Comparison of ENCODE assay signal across 9 cellular contexts in genomic region chr2:47172156-47172921, GRCh38. TPM values are rescaled to one million over a fixed set of nuclear protein-coding genes. Genes with fewer than 3 reads are reported as not detected.
DNase-seq lines count a peak whose midpoint lies in the region; ATAC-seq and TF ChIP-seq lines count a peak whose summit lies in the region.
"Had no signal": no experiment of that assay in that cellular context is flagged by ENCODE, and none has a peak within 500 bp of the region (broad histone marks: within the 10 kb centered on the region; RNA-seq: fewer than 3 reads in every experiment).

No MANE protein-coding gene starts in this region.

- H2AFZ ChIP-seq in GM23248 = no peak overlapping the region

- H3K36me3 ChIP-seq in GM23248 (ENCODE audit: low read depth) (peaks cover 38% of the 10 kb centered on the region), lower lobe of right lung (peaks cover 38% of the 10 kb centered on the region)

- no peaks in the 10 kb centered on the region for H3K9me2 ChIP-seq in GM23248 (ENCODE audit: insufficient read depth)

- H3K4me2 ChIP-seq in GM23248 (ENCODE audit: unreplicated experiment) = peak overlapping the region; percentile 85

- 46% methylated on average over 9 of the region's 9 CpGs for WGBS in GM23248 (ENCODE audit: low coverage in 1 of 2, low lambda C conversion rate in 2 of 2, missing lambda C conversion rate in 2 of 2), 2 experiments

- peak overlapping the region; percentile 97 for H3K4me3 Mint-ChIP-seq in activated naive CD8-positive, alpha-beta T cell treated with anti-CD3 and anti-CD28 coated beads, Interleukin-2, amount 10 ng/mL, durations not matched to agents 7 days and 5 days

- H3K27me3 ChIP-seq in GM23248 (replicated peaks; ENCODE audit: insufficient read depth) = no peaks in the 10 kb centered on the region
- H3K27me3 ChIP-seq in lower lobe of right lung (ENCODE audit: low read depth) = no peaks in the 10 kb centered on the region

- peaks cover 88% of the 10 kb centered on the region for H3K79me2 ChIP-seq in GM23248 (ENCODE audit: insufficient read depth)

- H3K36me3 Mint-ChIP-seq in activated naive CD8-positive, alpha-beta T cell treated with anti-CD3 and anti-CD28 coated beads, Interleukin-2, amount 10 ng/mL, durations not matched to agents 7 days and 5 days = peaks cover 17% of the 10 kb centered on the region

- TF ChIP-seq CTCF in lower lobe of right lung (IDR thresholded peaks at IDR 0.05) = no peak

- H3K27ac ChIP-seq in GM23248 (peak overlapping the region; percentile 49), lower lobe of right lung (no peak overlapping the region)

- no peak overlapping the region for H3K27ac Mint-ChIP-seq in activated naive CD8-positive, alpha-beta T cell treated with anti-CD3 and anti-CD28 coated beads, Interleukin-2, amount 10 ng/mL, durations not matched to agents 7 days and 5 days

- H3K4me1 Mint-ChIP-seq in activated naive CD8-positive, alpha-beta T cell treated with anti-CD3 and anti-CD28 coated beads, Interleukin-2, amount 10 ng/mL, durations not matched to agents 7 days and 5 days = peaks cover 48% of the 10 kb centered on the region

- POLR2A ChIA-PET in activated naive CD8-positive, alpha-beta T cell treated with anti-CD3 and anti-CD28 coated beads, Interleukin-2, amount 10 ng/mL, durations not matched to agents 7 days and 5 days (lab: Charles Lee) = interaction anchor here (1.6 kb wide), 1 partner anchor 7 kb away, joined by 6 read pairs; no protein-coding TSS in a partner anchor

- intact Hi-C loops in lower lobe of right lung (cut with DNase I) = no loop called here

- H3K9me3 ChIP-seq in GM23248 (ENCODE audit: low read depth) (no peaks in the 10 kb centered on the region), lower lobe of right lung (no peaks in the 10 kb centered on the region)

- H3K9ac ChIP-seq in GM23248 = peak overlapping the region; percentile 64

- H3K27me3 Mint-ChIP-seq in activated naive CD8-positive, alpha-beta T cell treated with anti-CD3 and anti-CD28 coated beads, Interleukin-2, amount 10 ng/mL, durations not matched to agents 7 days and 5 days = peaks cover 2% of the 10 kb centered on the region

- H3K4me3 ChIP-seq in GM23248 (peak overlapping the region; percentile 97), lower lobe of right lung (peak overlapping the region; percentile 21)

- DNase-seq in A172 (ENCODE audit: low spot score) (peak; percentile 46), GM23248 (peak; percentile 53), lower lobe of right lung (no peak), KBM-7 (no peak), HPDE6-E6E7 (ENCODE audit: extremely low spot score) (no peak), NCI-H524 (lab: John Stamatoyannopoulos, UW) (no peak)
- no peak for DNase-seq in activated naive CD8-positive, alpha-beta T cell treated with anti-CD3 and anti-CD28 coated beads, Interleukin-2, amount 10 ng/mL, durations not matched to agents 7 days and 5 days
- DNase-seq in activated effector memory CD4-positive, alpha-beta T cell treated with Interleukin-2 at 50 U/mL for 16 hours = no peak

- ATAC-seq in activated naive CD8-positive, alpha-beta T cell treated with anti-CD3 and anti-CD28 coated beads, Interleukin-2, amount 10 ng/mL, durations not matched to agents 7 days and 5 days (ENCODE audit: low read depth) = no peak
- ATAC-seq in lower lobe of right lung = no peak

- H3F3A ChIP-seq in GM23248 (ENCODE audit: insufficient read depth) = peaks cover 76% of the 10 kb centered on the region

- peaks cover 48% of the 10 kb centered on the region for H4K20me1 ChIP-seq in GM23248 (ENCODE audit: insufficient read depth)

- peaks cover 55% of the 10 kb centered on the region for H3K4me1 ChIP-seq in GM23248 (ENCODE audit: insufficient read depth)
- H3K4me1 ChIP-seq in lower lobe of right lung = peaks cover 57% of the 10 kb centered on the region

- H3K9me3 Mint-ChIP-seq in activated naive CD8-positive, alpha-beta T cell treated with anti-CD3 and anti-CD28 coated beads, Interleukin-2, amount 10 ng/mL, durations not matched to agents 7 days and 5 days = no peaks in the 10 kb centered on the region

- in situ Hi-C loops in GM23248 (cut with MboI) = no loop called here
- in situ Hi-C loops in KBM-7 (cut with MboI; ENCODE audit: low pct_unique_long_range_greater_than_20kb, low sequenced_read_pairs) = no loop called here

RNA-seq across cellular contexts. Expression of gene CALM2, which starts 4.0 kb away (rescaled TPM):
- 2,430 and 2,432 TPM in 2 replicates for total RNA-seq in A172 (2014; rRNA removed; shearing (Covaris generic))
- total RNA-seq in GM23248 (2014; rRNA removed; shearing (Covaris generic)) = 1,056 and 1,083 TPM in 2 replicates
- 2,147 and 2,171 TPM in 2 replicates for polyA plus RNA-seq in GM23248 (2016; fragmentation: Nextera tagmentation; extraction: Ambion mirVana)
- 100 to 1,000 TPM; 372 to 394 TPM for total RNA-seq in activated naive CD8-positive, alpha-beta T cell treated with anti-CD3 and anti-CD28 coated beads, Interleukin-2, amount 10 ng/mL, durations not matched to agents 7 days and 5 days
- 469 TPM for total RNA-seq in lower lobe of right lung

RNA-seq across cellular contexts. Expression of gene STPG4, which starts 17.2 kb away (rescaled TPM):
- 0.62 and 4.4 TPM in 2 replicates for total RNA-seq in A172 (2014; rRNA removed; shearing (Covaris generic))
- total RNA-seq in GM23248 (2014; rRNA removed; shearing (Covaris generic)) = not detected in 2 replicates
- not detected in 2 replicates for polyA plus RNA-seq in GM23248 (2016; fragmentation: Nextera tagmentation; extraction: Ambion mirVana)
- under 1 TPM; 0.19 to 0.74 TPM for total RNA-seq in activated naive CD8-positive, alpha-beta T cell treated with anti-CD3 and anti-CD28 coated beads, Interleukin-2, amount 10 ng/mL, durations not matched to agents 7 days and 5 days
- total RNA-seq in lower lobe of right lung = 0.77 TPM
- polyA plus RNA-seq: liver had no signal

Comparison
In these comparisons a context has a peak if more than half of its experiments do, and no peak if none do; other contexts are left out.
1. DNase-seq: peak in A172 (single experiment) and GM23248 (single experiment); none in activated naive CD8-positive, alpha-beta T cell treated with anti-CD3 and anti-CD28 coated beads, Interleukin-2, amount 10 ng/mL, durations not matched to agents 7 days and 5 days (single experiment), lower lobe of right lung (single experiment), KBM-7 (single experiment), HPDE6-E6E7 (single experiment), activated effector memory CD4-positive, alpha-beta T cell treated with Interleukin-2 at 50 U/mL for 16 hours (single experiment) and NCI-H524 (0 of 2).